ENCODE assay signal across 18 cellular contexts in genomic region chr1:15923241-15923640, GRCh38. TPM values are rescaled to one million over a fixed set of nuclear protein-coding genes. Genes with fewer than 3 reads are reported as not detected.
DNase-seq lines count a peak whose midpoint lies in the region; ATAC-seq and TF ChIP-seq lines count a peak whose summit lies in the region.
"Had no signal": no experiment of that assay in that cellular context is flagged by ENCODE, and none has a peak within 500 bp of the region (broad histone marks: within the 10 kb centered on the region; RNA-seq: fewer than 3 reads in every experiment).

No MANE protein-coding gene starts in this region.

- H3K79me2 ChIP-seq in osteoblast (ENCODE audit: insufficient read depth, low read length) = peaks cover 12% of the 10 kb centered on the region

- peaks cover 3% of the 10 kb centered on the region for H3K9me3 Mint-ChIP-seq in glutamatergic neuron (ENCODE audit: unreplicated experiment)
- H3K9me3 Mint-ChIP-seq: activated T-cell treated with anti-CD3 and anti-CD28 coated beads, Interleukin-2, amount 50 U/mL, for 4 hours; stimulated activated naive CD8-positive, alpha-beta T cell treated with anti-CD3 and anti-CD28 coated beads, Interleukin-15, amount 100 ng/mL, for 72 hours had no signal

- H3K4me1 Mint-ChIP-seq in glutamatergic neuron (ENCODE audit: low read depth, unreplicated experiment) = no peaks in the 10 kb centered on the region

- POLR2A ChIA-PET in RWPE1 (lab: Yijun Ruan, JAX; ENCODE audit: low non-redundant PET) = no interaction called here

- CTCF ChIA-PET in RWPE1 (lab: Yijun Ruan, JAX) = interaction anchor here (0.6 to 0.7 kb wide), 2 partner anchors 134 to 135 kb away, joined by 3 read pairs; no protein-coding TSS in a partner anchor

- ATAC-seq in esophagus mucosa = peak; percentile 92
- ATAC-seq: activated T-cell treated with anti-CD3 and anti-CD28 coated beads, Interleukin-2, amount 50 U/mL, for 4 hours; stimulated activated naive CD8-positive, alpha-beta T cell treated with anti-CD3 and anti-CD28 coated beads, Interleukin-15, amount 100 ng/mL, for 72 hours had no signal

- H3K27ac ChIP-seq in RWPE1 = peak overlapping the region; percentile 95
- H3K27ac ChIP-seq in osteoblast (ENCODE audit: low read depth, low read length) = peak overlapping the region; percentile 49
- H3K27ac ChIP-seq: ovary, uterus had no signal

- H3K9me3 ChIP-seq in osteoblast (ENCODE audit: low read depth, low read length) = no peaks in the 10 kb centered on the region
- H3K9me3 ChIP-seq: BE2C, ovary, uterus had no signal

- TF ChIP-seq CTCF in RWPE1 (conservative IDR thresholded peaks at IDR 0.05; ENCODE audit: low read depth) (no peak), osteoblast (IDR thresholded peaks at IDR 0.05; ENCODE audit: extremely low read depth, low read depth, low read length) (no peak), glutamatergic neuron (IDR thresholded peaks at IDR 0.05; ENCODE audit: partially characterized antibody, unreplicated experiment) (no peak)

- H2AFZ ChIP-seq in osteoblast (ENCODE audit: low read length) = no peak overlapping the region

- DNase-seq in HCEC 1CT (peak; percentile 60), RWPE1 (ENCODE audit: low spot score) (peak; percentile 82), osteoblast (ENCODE audit: insufficient read length, low spot score, missing footprints) (peak; percentile 83), glutamatergic neuron (no peak), DMS 273 (lab: John Stamatoyannopoulos, UW; ENCODE audit: unreplicated experiment) (no peak), NOMO-1 treated with dmso at 0.1 percent for 144 hours (lab: John Stamatoyannopoulos, UW; ENCODE audit: unreplicated experiment) (no peak), NCI-H82 treated with DMSO at 0.1 percent for 48 hours (lab: John Stamatoyannopoulos, UW; ENCODE audit: unreplicated experiment) (no peak)
- DNase-seq: activated CD4-positive, alpha-beta T cell treated with anti-CD3 and anti-CD28 coated beads, Interleukin-2, amount 50 U/mL, for 1 hour; activated T-cell treated with anti-CD3 and anti-CD28 coated beads, Interleukin-2, amount 50 U/mL, for 4 hours; BE2C; DMS153; foreskin melanocyte; NCI-H1092 treated with DMSO at 0.1 percent for 48 hours; ovary; stimulated activated CD4-positive, alpha-beta T cell treated with anti-CD3 and anti-CD28 coated beads, Interleukin-12 subunit alpha, Interleukin-12 subunit beta, amount 100 ng/mL, for 4 hours; stimulated activated naive CD8-positive, alpha-beta T cell treated with anti-CD3 and anti-CD28 coated beads, Interleukin-15, amount 100 ng/mL, for 72 hours; uterus had no signal

- no peaks in the 10 kb centered on the region for H3K27me3 ChIP-seq in osteoblast (ENCODE audit: insufficient read depth, low read length)
- H3K27me3 ChIP-seq: BE2C, ovary, uterus had no signal

- H3K4me3 Mint-ChIP-seq in glutamatergic neuron (ENCODE audit: unreplicated experiment) = no peak overlapping the region
- H3K4me3 Mint-ChIP-seq: activated T-cell treated with anti-CD3 and anti-CD28 coated beads, Interleukin-2, amount 50 U/mL, for 4 hours; stimulated activated naive CD8-positive, alpha-beta T cell treated with anti-CD3 and anti-CD28 coated beads, Interleukin-15, amount 100 ng/mL, for 72 hours had no signal

- no peaks in the 10 kb centered on the region for H3K27me3 Mint-ChIP-seq in glutamatergic neuron (ENCODE audit: unreplicated experiment)
- H3K27me3 Mint-ChIP-seq: stimulated activated naive CD8-positive, alpha-beta T cell treated with anti-CD3 and anti-CD28 coated beads, Interleukin-15, amount 100 ng/mL, for 72 hours had no signal

- H4K20me1 ChIP-seq in osteoblast (ENCODE audit: insufficient read depth, low read length) = no peaks in the 10 kb centered on the region

- no peak overlapping the region for H3K4me3 ChIP-seq in osteoblast (ENCODE audit: insufficient read depth, low read length)
- H3K4me3 ChIP-seq: ovary, uterus had no signal

- peaks cover 4% of the 10 kb centered on the region for H3K36me3 Mint-ChIP-seq in glutamatergic neuron (ENCODE audit: unreplicated experiment)

- H3K4me1 ChIP-seq in osteoblast (ENCODE audit: insufficient read depth, low read length) = peaks cover 37% of the 10 kb centered on the region
- H3K4me1 ChIP-seq: BE2C, uterus had no signal

- H3K27ac Mint-ChIP-seq in glutamatergic neuron (ENCODE audit: unreplicated experiment) = no peak overlapping the region
- H3K27ac Mint-ChIP-seq: stimulated activated naive CD8-positive, alpha-beta T cell treated with anti-CD3 and anti-CD28 coated beads, Interleukin-15, amount 100 ng/mL, for 72 hours had no signal

- peaks cover 45% of the 10 kb centered on the region for H3K36me3 ChIP-seq in osteoblast (ENCODE audit: insufficient read depth, low read length)
- H3K36me3 ChIP-seq: ovary, uterus had no signal

- H3K4me2 ChIP-seq in osteoblast (ENCODE audit: insufficient read depth, low read length) = peak overlapping the region; percentile 29

RNA-seq across cellular contexts. Expression of gene ZBTB17, which starts 52.7 kb away (rescaled TPM):
- 26.5 TPM for total RNA-seq in esophagus mucosa
- total RNA-seq in osteoblast = 25.0 and 29.7 TPM in 2 replicates
- total RNA-seq in glutamatergic neuron (ENCODE audit: unreplicated experiment) = 86.9 TPM

Comparison
In these comparisons a context has a peak if more than half of its experiments do, and no peak if none do; other contexts are left out.
1. DNase-seq: peak in HCEC 1CT (single experiment), RWPE1 (single experiment) and osteoblast (single experiment); none in glutamatergic neuron (single experiment), DMS 273 (single experiment), NOMO-1 treated with dmso at 0.1 percent for 144 hours (single experiment) and NCI-H82 treated with DMSO at 0.1 percent for 48 hours (single experiment).